9 cellular contexts compared by ENCODE assay signal in genomic region chr5:93585054-93585751, GRCh38. TPM values are rescaled to one million over a fixed set of nuclear protein-coding genes. Genes with fewer than 3 reads are reported as not detected.
DNase-seq lines count a peak whose midpoint lies in the region; ATAC-seq and TF ChIP-seq lines count a peak whose summit lies in the region.
"Had no signal": no experiment of that assay in that cellular context is flagged by ENCODE, and none has a peak within 500 bp of the region (broad histone marks: within the 10 kb centered on the region; RNA-seq: fewer than 3 reads in every experiment).

No MANE protein-coding gene starts in this region.

- peak overlapping the region in 2 of 3 donors; percentile 90 to 96 for H3K27ac Mint-ChIP-seq in IgD-negative memory B cell
- H3K27ac Mint-ChIP-seq in brain = peak overlapping the region; percentile 98 to 100 (median 100)
- H3K27ac Mint-ChIP-seq in type B pancreatic cell = peak overlapping the region; percentile 89

- peaks cover 47 to 97% of the 10 kb centered on the region in 2 donors for H3K27me3 ChIP-seq in left lung

- TF ChIP-seq CTCF in brain (conservative IDR thresholded peaks at IDR 0.05) (no peak), left lung (IDR thresholded peaks at IDR 0.05) (no peak), type B pancreatic cell (conservative IDR thresholded peaks at IDR 0.05) (no peak)

- H3K9me3 Mint-ChIP-seq in IgD-negative memory B cell (peaks cover 0 to 16% (median 2%) of the 10 kb centered on the region in 3 donors), brain (peaks cover 0 to 21% (median 2%) of the 10 kb centered on the region in 5 experiments), type B pancreatic cell (no peaks in the 10 kb centered on the region)

- ATAC-seq in left lung (no peak), HG02678 (IDR thresholded peaks at IDR 0.05; ENCODE audit: unreplicated experiment) (no peak)

- H3K9me3 ChIP-seq in left lung = no peaks in the 10 kb centered on the region

- intact Hi-C loops in left lung (cut with DNase I) = loop anchor here in 1 of 2 donors (10.0 kb wide), 1 partner anchor 210 kb away; no protein-coding TSS in a partner anchor

- H3K4me3 Mint-ChIP-seq in IgD-negative memory B cell (peak overlapping the region; percentile 29 to 87 (median 58)), brain (peak overlapping the region in 4 of 5 experiments; percentile 98 to 100 (median 99)), type B pancreatic cell (peak overlapping the region; percentile 96)

- peaks cover 0 to 28% of the 10 kb centered on the region in 2 donors for H3K4me1 ChIP-seq in left lung

- H3K27ac ChIP-seq in left lung = peak overlapping the region; percentile 53 to 77

- peak overlapping the region; percentile 33 to 43 for H3K4me3 ChIP-seq in left lung

- no peaks in the 10 kb centered on the region for H3K36me3 ChIP-seq in left lung

- peaks cover 52% of the 10 kb centered on the region for H3K27me3 Mint-ChIP-seq in IgD-negative memory B cell
- H3K27me3 Mint-ChIP-seq in brain = peaks cover 47% of the 10 kb centered on the region
- peaks cover 53% of the 10 kb centered on the region for H3K27me3 Mint-ChIP-seq in type B pancreatic cell

- peaks cover 3% of the 10 kb centered on the region for H3K36me3 Mint-ChIP-seq in IgD-negative memory B cell
- peaks cover 41% of the 10 kb centered on the region for H3K36me3 Mint-ChIP-seq in brain
- peaks cover 34% of the 10 kb centered on the region for H3K36me3 Mint-ChIP-seq in type B pancreatic cell

- DNase-seq in COLO668 (lab: John Stamatoyannopoulos, UW; ENCODE audit: unreplicated experiment) (peak; percentile 34), left lung (no peak), type B pancreatic cell (ENCODE audit: extremely low spot score, unreplicated experiment) (no peak), COR-L47 (lab: John Stamatoyannopoulos, UW) (no peak)
- no peak for DNase-seq in activated effector memory CD4-positive, alpha-beta T cell treated with Interleukin-2 at 50 U/mL for 16 hours

- peaks cover 14 to 26% (median 16%) of the 10 kb centered on the region in 3 donors for H3K4me1 Mint-ChIP-seq in IgD-negative memory B cell
- H3K4me1 Mint-ChIP-seq in brain = peaks cover 15% of the 10 kb centered on the region
- H3K4me1 Mint-ChIP-seq in type B pancreatic cell (ENCODE audit: unreplicated experiment) = peaks cover 17% of the 10 kb centered on the region

RNA-seq across cellular contexts. Expression of gene NR2F1, which starts 2.2 kb away (rescaled TPM):
- polyA plus RNA-seq in IgD-negative memory B cell (not detected), brain (ENCODE audit: insufficient read depth, low read depth, low replicate concordance) (356 TPM)
- total RNA-seq in left lung (10 to 100 TPM; 50.7 to 69.1 TPM), type B pancreatic cell (ENCODE audit: low replicate concordance) (6.6 and 126 TPM in 2 replicates)
- total RNA-seq: T-helper 1 cell treated with Interleukin-12 subunit alpha and Interleukin-12 subunit beta and Interleukin-4 antibody, amounts not matched to agents 30 ng/mL and 1 ng/mL, for 36 hours had no signal

RNA-seq across cellular contexts. Expression of gene NR2F1-AS1, which starts 4.2 kb away (rescaled TPM):
- polyA plus RNA-seq in IgD-negative memory B cell = not detected
- polyA plus RNA-seq in brain (ENCODE audit: insufficient read depth, low read depth, low replicate concordance) = 35.2 TPM
- total RNA-seq in left lung = 10 to 100 TPM; 10.5 to 18.3 TPM
- total RNA-seq in type B pancreatic cell (ENCODE audit: low replicate concordance) = 1.8 and 19.0 TPM in 2 replicates
- total RNA-seq: T-helper 1 cell treated with Interleukin-12 subunit alpha and Interleukin-12 subunit beta and Interleukin-4 antibody, amounts not matched to agents 30 ng/mL and 1 ng/mL, for 36 hours had no signal
